In genomic region chr3:169836058-169836941, GRCh38 we compare ENCODE assay signal across 12 cellular contexts. TPM values are rescaled to one million over a fixed set of nuclear protein-coding genes. Genes with fewer than 3 reads are reported as not detected.
DNase-seq lines count a peak whose midpoint lies in the region; ATAC-seq and TF ChIP-seq lines count a peak whose summit lies in the region.
"Had no signal": no experiment of that assay in that cellular context is flagged by ENCODE, and none has a peak within 500 bp of the region (broad histone marks: within the 10 kb centered on the region; RNA-seq: fewer than 3 reads in every experiment).

No MANE protein-coding gene starts in this region.

- CTCF ChIA-PET in mammary epithelial cell (lab: Charles Lee; ENCODE audit: low non-redundant PET), result no interaction called here

- H3K36me3 ChIP-seq in GM23338 (ENCODE audit: insufficient read depth) (no peaks in the 10 kb centered on the region), mammary epithelial cell (ENCODE audit: insufficient read depth, low read length) (no peaks in the 10 kb centered on the region)

- DNase-seq in GM23338 (ENCODE audit: low spot score), result no peak
- peak; percentile 66 for DNase-seq in islet precursor cell
- DNase-seq in activated naive CD4-positive, alpha-beta T cell (lab: John Stamatoyannopoulos, UW), result no peak
- no peak for DNase-seq in H4 (ENCODE audit: low spot score)
- no peak for DNase-seq in mammary epithelial cell
- no peak for DNase-seq in effector memory CD8-positive, alpha-beta T cell
- DNase-seq: activated effector memory CD4-positive, alpha-beta T cell treated with anti-CD3 and anti-CD28 coated beads, Interleukin-2, amount 50 U/mL, for 16 hours; head of caudate nucleus; OCI-M1; stimulated activated CD4-positive, alpha-beta T cell treated with anti-CD3 and anti-CD28 coated beads, Interleukin-12 subunit alpha, Interleukin-12 subunit beta, amount 100 ng/mL, for 4 hours had no signal

- no peaks in the 10 kb centered on the region for H3K27me3 ChIP-seq in GM23338 (ENCODE audit: insufficient read depth)
- H3K27me3 ChIP-seq in mammary epithelial cell (ENCODE audit: insufficient read depth, low read length), result no peaks in the 10 kb centered on the region

- no peaks in the 10 kb centered on the region for H3K9me3 Mint-ChIP-seq in GM23338
- no peaks in the 10 kb centered on the region for H3K9me3 Mint-ChIP-seq in effector memory CD8-positive, alpha-beta T cell

- H3K4me2 ChIP-seq in GM23338, result no peak overlapping the region
- no peak overlapping the region for H3K4me2 ChIP-seq in mammary epithelial cell (ENCODE audit: insufficient read depth, low read depth, low read length)

- H3K4me1 ChIP-seq in GM23338 (ENCODE audit: insufficient read depth) (peaks cover 7% of the 10 kb centered on the region; the same call in 1 of the 2 replicates), mammary epithelial cell (ENCODE audit: insufficient read depth, low read length) (no peaks in the 10 kb centered on the region)

- no peaks in the 10 kb centered on the region for H3K79me2 ChIP-seq in GM23338 (replicated peaks; ENCODE audit: insufficient read depth)
- H3K79me2 ChIP-seq in mammary epithelial cell (ENCODE audit: insufficient read depth, low read length), result no peaks in the 10 kb centered on the region

- no peaks in the 10 kb centered on the region for H3K9me3 ChIP-seq in mammary epithelial cell (replicated peaks; ENCODE audit: insufficient read depth, low read length)

- H3K27me3 Mint-ChIP-seq in GM23338 (ENCODE audit: insufficient read depth, low read depth, poor library complexity), result no peaks in the 10 kb centered on the region
- H3K27me3 Mint-ChIP-seq in effector memory CD8-positive, alpha-beta T cell, result peaks cover 33 to 40% of the 10 kb centered on the region in 2 donors

- no peaks in the 10 kb centered on the region for H3K9me2 ChIP-seq in GM23338 (ENCODE audit: insufficient read depth)

- no TSS peak for BruUV-seq in mammary epithelial cell (replicated peaks; lab: Mats Ljungman, UMichigan)

- H2AFZ ChIP-seq in GM23338, result peak overlapping the region; percentile 90
- no peak overlapping the region for H2AFZ ChIP-seq in mammary epithelial cell (ENCODE audit: low read depth, low read length)

- H3K4me3 ChIP-seq in GM23338 (no peak overlapping the region), mammary epithelial cell (replicated peaks in 1 of 3; ENCODE audit: insufficient read depth in 1 of 3, low read depth in 2 of 3, low read length in 3 of 3) (no peak overlapping the region)

- H3K4me1 Mint-ChIP-seq in GM23338, result peaks cover 8% of the 10 kb centered on the region
- H3K4me1 Mint-ChIP-seq in effector memory CD8-positive, alpha-beta T cell (ENCODE audit: low read depth in 2 of 2), result no peaks in the 10 kb centered on the region

- H3K9ac ChIP-seq in mammary epithelial cell (ENCODE audit: insufficient read depth, low read length), result no peak overlapping the region

- intact Hi-C loops in mammary epithelial cell (cut with micrococcal nuclease), result no loop called here

- no peaks in the 10 kb centered on the region for H3F3A ChIP-seq in GM23338 (replicated peaks; ENCODE audit: low read depth)

- ATAC-seq in GM18508 (IDR thresholded peaks at IDR 0.05; ENCODE audit: insufficient read depth, unreplicated experiment) (peak; percentile 68), GM23338 (peak; percentile 78), HG03571 (IDR thresholded peaks at IDR 0.05; ENCODE audit: unreplicated experiment) (peak; percentile 80)
- no peak for ATAC-seq in effector memory CD8-positive, alpha-beta T cell (replicated peaks)

- TF ChIP-seq CTCF in GM23338 (conservative IDR thresholded peaks at IDR 0.05; ENCODE audit: low read depth in 2 of 2) (no peak), mammary epithelial cell (conservative IDR thresholded peaks at IDR 0.05 in 1 of 2, IDR thresholded peaks at IDR 0.05 in 1 of 2; ENCODE audit: extremely low read depth in 1 of 2, insufficient read depth in 1 of 2, low read depth in 1 of 2, low read length in 2 of 2) (no peak)

- no peak overlapping the region for H3K4me3 Mint-ChIP-seq in GM23338
- no peak overlapping the region for H3K4me3 Mint-ChIP-seq in effector memory CD8-positive, alpha-beta T cell

- H4K20me1 ChIP-seq in GM23338 (replicated peaks; ENCODE audit: insufficient read depth) (no peaks in the 10 kb centered on the region), mammary epithelial cell (ENCODE audit: insufficient read depth, low read length) (no peaks in the 10 kb centered on the region)

- dilution Hi-C loops in mammary epithelial cell (cut with HindIII; ENCODE audit: low sequenced_read_pairs), result no loop called here

- H3K27ac Mint-ChIP-seq in GM23338, result peak overlapping the region; percentile 16; the same call in 1 of the 2 replicates
- H3K27ac Mint-ChIP-seq in effector memory CD8-positive, alpha-beta T cell, result no peak overlapping the region

- in situ Hi-C loops in mammary epithelial cell (cut with MboI; ENCODE audit: low sequenced_read_pairs in 2 of 2), result no loop called here

- 79% methylated on average over 5 of the region's 5 CpGs for WGBS in mammary epithelial cell (ENCODE audit: low coverage, missing lambda C conversion rate)

- H3K27ac ChIP-seq in GM23338 (ENCODE audit: low read depth) (no peak overlapping the region; the same call in 1 of the 2 replicates), mammary epithelial cell (ENCODE audit: insufficient read depth, low read depth, low read length) (no peak overlapping the region)

- H3K36me3 Mint-ChIP-seq in GM23338 (ENCODE audit: low read depth), result no peaks in the 10 kb centered on the region
- H3K36me3 Mint-ChIP-seq in effector memory CD8-positive, alpha-beta T cell (ENCODE audit: insufficient read depth), result no peaks in the 10 kb centered on the region

TF ChIP-seq in GM23338, 12 proteins besides CTCF, POLR2A, EP300 and RAD21 (continues in another document):
- TF ChIP-seq EZH2 (IDR thresholded peaks at IDR 0.05; ENCODE audit: low read depth, unreplicated experiment) (no peak), CREB1 (CRISPR knock-in tag; IDR thresholded peaks at IDR 0.05; ENCODE audit: low read depth) (no peak), STAT1 (IDR thresholded peaks at IDR 0.05; ENCODE audit: unreplicated experiment) (no peak), ETS1 (IDR thresholded peaks at IDR 0.05) (no peak), JUNB (IDR thresholded peaks at IDR 0.05; ENCODE audit: unreplicated experiment) (no peak), EZH2phosphoT487 (IDR thresholded peaks at IDR 0.05; ENCODE audit: unreplicated experiment) (no peak), POLR2AphosphoS5 (IDR thresholded peaks at IDR 0.05; ENCODE audit: low read depth) (no peak), ZNF331 (CRISPR knock-in tag; IDR thresholded peaks at IDR 0.05; ENCODE audit: low read depth) (no peak), REST (IDR thresholded peaks at IDR 0.05; ENCODE audit: unreplicated experiment) (no peak)

RNA-seq across cellular contexts. Expression of gene LRRC34, which starts 23.6 kb away (rescaled TPM):
- 15.7 and 19.6 TPM in 2 replicates for total RNA-seq in GM23338 (2014; rRNA removed; shearing (Covaris generic))
- polyA plus RNA-seq in GM23338 (2016; fragmentation: Nextera tagmentation; extraction: Ambion mirVana) (9.1 and 12.8 TPM in 2 replicates), mammary epithelial cell (0.40 TPM)
- total RNA-seq in H4 (2014; rRNA removed; shearing (Covaris generic)), result 0.35 and 0.43 TPM in 2 replicates
- total RNA-seq in mammary epithelial cell, result 1 to 10 TPM in 1 of 2 donors, not detected in 1; 2.3 TPM
- not detected for polyA minus RNA-seq in mammary epithelial cell

RNA-seq across cellular contexts. Expression of gene LRRIQ4, which starts 23.6 kb away (rescaled TPM):
- not detected in 2 replicates for total RNA-seq in GM23338 (2014; rRNA removed; shearing (Covaris generic))
- polyA plus RNA-seq in GM23338 (2016; fragmentation: Nextera tagmentation; extraction: Ambion mirVana) (0.29 TPM in 1 of 2 replicates, not detected in the other), mammary epithelial cell (not detected)
- not detected in 2 replicates for total RNA-seq in H4 (2014; rRNA removed; shearing (Covaris generic))
- under 1 TPM in 1 of 2 donors, not detected in 1; 0.17 TPM for total RNA-seq in mammary epithelial cell
- not detected for polyA minus RNA-seq in mammary epithelial cell

RNA-seq across cellular contexts. Expression of gene LRRC31, which starts 33.4 kb away (rescaled TPM):
- total RNA-seq in GM23338 (2014; rRNA removed; shearing (Covaris generic)), result not detected in 2 replicates
- not detected in 2 replicates for polyA plus RNA-seq in GM23338 (2016; fragmentation: Nextera tagmentation; extraction: Ambion mirVana)
- total RNA-seq in H4 (2014; rRNA removed; shearing (Covaris generic)), result not detected in 2 replicates
- total RNA-seq in mammary epithelial cell, result not detected
- not detected for polyA plus RNA-seq in mammary epithelial cell
- polyA minus RNA-seq in mammary epithelial cell, result not detected
